8 cellular contexts compared by ENCODE assay signal in genomic region chr20:63553251-63553932, GRCh38. TPM values are rescaled to one million over a fixed set of nuclear protein-coding genes. Genes with fewer than 3 reads are reported as not detected.
DNase-seq lines count a peak whose midpoint lies in the region; ATAC-seq and TF ChIP-seq lines count a peak whose summit lies in the region.

No MANE protein-coding gene starts in this region.

- no peaks in the 10 kb centered on the region for H3K79me2 ChIP-seq in HCT116 (ENCODE audit: insufficient read depth, low read length)

- TF ChIP-seq CTCF in HCT116 (IDR thresholded peaks at IDR 0.05 in 2 of 3, conservative IDR thresholded peaks at IDR 0.05 in 1 of 3; ENCODE audit: borderline replicate concordance in 1 of 3, insufficient read depth in 1 of 3, low read depth in 2 of 3, low read length in 2 of 3) (no peak), coronary artery (IDR thresholded peaks at IDR 0.05) (no peak), liver (IDR thresholded peaks at IDR 0.05; ENCODE audit: low read depth, low read length, missing input control) (no peak)

- CTCF ChIA-PET in HCT116 (lab: Charles Lee): interaction anchor here (0.6 to 2.2 kb wide), 2 partner anchors 16 to 21 kb away, joined by 3 to 8 read pairs; partner anchors contain the start of genes HELZ2 and PTK6
- CTCF ChIA-PET in activated CD4-positive, alpha-beta T cell treated with anti-CD3 and anti-CD28 coated beads for 36 hours (lab: Charles Lee): interaction anchor here (0.6 to 1.3 kb wide), 2 partner anchors 15 to 509 kb away, joined by 3 read pairs; no protein-coding TSS in a partner anchor

- H3K36me3 Mint-ChIP-seq in activated CD4-positive, alpha-beta T cell treated with anti-CD3 and anti-CD28 coated beads for 36 hours (ENCODE audit: low read depth): no peaks in the 10 kb centered on the region

- H3K9me3 ChIP-seq in HCT116 (ENCODE audit: control insufficient read depth in 1 of 2, insufficient read depth in 1 of 2, low read depth in 1 of 2, low read length in 2 of 2): no peaks in the 10 kb centered on the region
- peaks cover 0 to 1% (median 0%) of the 10 kb centered on the region in 4 donors for H3K9me3 ChIP-seq in liver (ENCODE audit: control insufficient read depth in 4 of 4, low read length in 3 of 4)

- no peak overlapping the region for H3K4me3 Mint-ChIP-seq in activated CD4-positive, alpha-beta T cell treated with anti-CD3 and anti-CD28 coated beads for 36 hours

- H3K4me3 ChIP-seq in HCT116 (replicated peaks in 1 of 2; ENCODE audit: low read depth in 1 of 2, low read length in 2 of 2) (peak overlapping the region; percentile 57 to 72), coronary artery (peak overlapping the region; percentile 77), liver (ENCODE audit: low read depth in 1 of 3, low read length in 3 of 3) (peak overlapping the region in 1 of 3 donors; percentile 47)

- peak; percentile 86 for ATAC-seq in HCT116
- ATAC-seq in activated CD4-positive, alpha-beta T cell treated with anti-CD3 and anti-CD28 coated beads for 36 hours: peak; percentile 88

- H3K9ac ChIP-seq in HCT116 (ENCODE audit: low read length) (peak overlapping the region; percentile 73), liver (ENCODE audit: low read depth in 1 of 2, low read length in 2 of 2) (no peak overlapping the region)

- peak overlapping the region; percentile 83 for H3K27ac ChIP-seq in HCT116 (ENCODE audit: low read depth, low read length)
- H3K27ac ChIP-seq in coronary artery: no peak overlapping the region
- H3K27ac ChIP-seq in liver (ENCODE audit: low read depth in 1 of 2, low read length in 2 of 2): no peak overlapping the region

- no peaks in the 10 kb centered on the region for H3K9me3 Mint-ChIP-seq in activated CD4-positive, alpha-beta T cell treated with anti-CD3 and anti-CD28 coated beads for 36 hours (ENCODE audit: low read depth)

- no peaks in the 10 kb centered on the region for H3K9me2 ChIP-seq in HCT116 (ENCODE audit: insufficient read depth)

- no peaks in the 10 kb centered on the region for H3K27me3 Mint-ChIP-seq in activated CD4-positive, alpha-beta T cell treated with anti-CD3 and anti-CD28 coated beads for 36 hours

- POLR2A ChIA-PET in HCT116 (lab: Charles Lee): no interaction called here
- POLR2A ChIA-PET in activated CD4-positive, alpha-beta T cell treated with anti-CD3 and anti-CD28 coated beads for 36 hours (lab: Charles Lee): interaction anchor here (0.7 to 1.1 kb wide), 3 partner anchors 31 to 88 kb away, joined by 5 to 10 read pairs (median 6); no protein-coding TSS in a partner anchor

- H3K4me1 ChIP-seq in HCT116 (ENCODE audit: control insufficient read depth in 1 of 2, insufficient read depth in 2 of 2, low read length in 2 of 2): peaks cover 12 to 21% of the 10 kb centered on the region in 2 experiments
- peaks cover 0 to 2% (median 0%) of the 10 kb centered on the region in 4 donors for H3K4me1 ChIP-seq in liver (ENCODE audit: control insufficient read depth in 4 of 4, insufficient read depth in 4 of 4, low read length in 3 of 4)

- 6% methylated on average over 37 of the region's 37 CpGs for WGBS in liver

- BruUV-seq in HCT116 (replicated peaks; lab: Mats Ljungman, UMichigan): no TSS peak

- no peaks in the 10 kb centered on the region for H3K27me3 ChIP-seq in HCT116 (ENCODE audit: insufficient read depth, low read length)
- H3K27me3 ChIP-seq in liver (ENCODE audit: control insufficient read depth in 4 of 4, insufficient read depth in 4 of 4, low read length in 3 of 4): peaks cover 0 to 2% (median 0%) of the 10 kb centered on the region in 4 donors

- TF ChIP-seq RAD21 in HCT116 (IDR thresholded peaks at IDR 0.05; ENCODE audit: low read depth) (no peak), liver (IDR thresholded peaks at IDR 0.05) (no peak)

- intact Hi-C loops in HCT116 (cut with micrococcal nuclease): no loop called here
- intact Hi-C loops in activated CD4-positive, alpha-beta T cell treated with anti-CD3 and anti-CD28 coated beads for 36 hours (cut with DNase I, micrococcal nuclease): loop anchor here (1.0 to 2.0 kb wide), 12 partner anchors 15 to 427 kb away; partner anchors contain the start of genes ARFGAP1 (in 1 of the 2), DNAJC5 (in 1 of the 2), PPDPF (in 1 of the 2) and PTK6 (in 1 of the 2)

- H3K4me2 ChIP-seq in HCT116 (ENCODE audit: low read length): peak overlapping the region; percentile 100

- H3K27ac Mint-ChIP-seq in activated CD4-positive, alpha-beta T cell treated with anti-CD3 and anti-CD28 coated beads for 36 hours: no peak overlapping the region

- RAD21 ChIA-PET in HCT116 (lab: Charles Lee; ENCODE audit: low non-redundant PET in 1 of 2, low total read pairs in 2 of 2, uncharacterized antibody in 2 of 2, unreplicated experiment in 2 of 2): no interaction called here

- no peak overlapping the region for H2AFZ ChIP-seq in HCT116 (ENCODE audit: low read depth, low read length, poor library complexity, severe bottlenecking)

- DNase-seq in Daoy (ENCODE audit: low read depth): peak; percentile 85
- DNase-seq in HCT116 (ENCODE audit: low read depth, low spot score): peak; percentile 85
- peak; percentile 87 for DNase-seq in NCI-H2171 treated with DMSO at 0.1 percent for 48 hours (lab: John Stamatoyannopoulos, UW)
- DNase-seq in activated CD4-positive, alpha-beta T cell treated with anti-CD3 and anti-CD28 coated beads for 36 hours: peak; percentile 95
- DNase-seq in coronary artery (ENCODE audit: low spot score): peak; percentile 86
- DNase-seq in stimulated activated CD4-positive, alpha-beta T cell treated with anti-CD3 and anti-CD28 coated beads, TNF-alpha, amount 100 ng/mL, for 4 hours (ENCODE audit: low read depth in 3 of 3): peak; percentile 68 to 92 (median 78)
- no peak for DNase-seq in KG1 (lab: John Stamatoyannopoulos, UW)

- H3K36me3 ChIP-seq in HCT116 (ENCODE audit: control insufficient read depth in 1 of 2, insufficient read depth in 2 of 2, low read length in 2 of 2) (no peaks in the 10 kb centered on the region), liver (ENCODE audit: control insufficient read depth in 4 of 4, insufficient read depth in 3 of 4, low read depth in 1 of 4, low read length in 3 of 4) (no peaks in the 10 kb centered on the region)

- H4K20me1 ChIP-seq in HCT116 (ENCODE audit: insufficient read depth): no peaks in the 10 kb centered on the region

- no peak for TF ChIP-seq POLR2A in HCT116 (IDR thresholded peaks at IDR 0.05; ENCODE audit: borderline replicate concordance, extremely low read depth, insufficient read depth, insufficient read length)

- H3K4me1 Mint-ChIP-seq in activated CD4-positive, alpha-beta T cell treated with anti-CD3 and anti-CD28 coated beads for 36 hours: peaks cover 11% of the 10 kb centered on the region

TF ChIP-seq in HCT116, 20 proteins besides CTCF, POLR2A, EP300 and RAD21:
- TF ChIP-seq EGR1 (IDR thresholded peaks at IDR 0.05; ENCODE audit: low read depth) (no peak; the same call in 1 of the 2 replicates), SP1 (IDR thresholded peaks at IDR 0.05; ENCODE audit: low read depth) (peak; percentile 72), ELF1 (IDR thresholded peaks at IDR 0.05; ENCODE audit: borderline replicate concordance, low read depth) (no peak), POLR2AphosphoS5 (IDR thresholded peaks at IDR 0.05; ENCODE audit: low read depth, low read length) (peak; percentile 68; the same call in 1 of the 2 replicates)

TF ChIP-seq in liver, 16 proteins besides CTCF, POLR2A, EP300 and RAD21:
- peak; percentile 20 for TF ChIP-seq SP1 (IDR thresholded peaks at IDR 0.05)
- TF ChIP-seq FOXA2 (IDR thresholded peaks at IDR 0.05): no peak
- no peak for TF ChIP-seq ZBTB33 (IDR thresholded peaks at IDR 0.05)

RNA-seq across cellular contexts. Expression of gene FNDC11, which starts 0.6 kb away (rescaled TPM):
- not detected in 2 replicates for total RNA-seq in Daoy (2014; rRNA removed; shearing (Covaris generic))
- 5.5 TPM for total RNA-seq in HCT116 (2021; ENCODE audit: unreplicated experiment)
- 3.1 TPM in 2 replicates for polyA plus RNA-seq in HCT116 (2012)
- under 1 TPM; 0.18 to 0.27 TPM for total RNA-seq in activated CD4-positive, alpha-beta T cell treated with anti-CD3 and anti-CD28 coated beads for 36 hours
- under 1 TPM in 1 of 2 donors, not detected in 1; under 0.01 TPM for total RNA-seq in liver
- polyA plus RNA-seq in liver: under 1 TPM in 1 of 2 donors, not detected in 1; 0.01 TPM

RNA-seq across cellular contexts. Expression of gene SRMS, which starts 5.8 kb away (rescaled TPM):
- total RNA-seq in Daoy (2014; rRNA removed; shearing (Covaris generic)): not detected in 2 replicates
- total RNA-seq in HCT116 (2021; ENCODE audit: unreplicated experiment): 3.2 TPM
- 1.8 and 2.5 TPM in 2 replicates for polyA plus RNA-seq in HCT116 (2012)
- total RNA-seq in activated CD4-positive, alpha-beta T cell treated with anti-CD3 and anti-CD28 coated beads for 36 hours: not detected
- not detected for total RNA-seq in liver
- not detected for polyA plus RNA-seq in liver

RNA-seq across cellular contexts. Expression of gene PTK6, which starts 16.2 kb away (rescaled TPM):
- total RNA-seq in Daoy (2014; rRNA removed; shearing (Covaris generic)): not detected in 2 replicates
- total RNA-seq in HCT116 (2021; ENCODE audit: unreplicated experiment) (6.7 TPM), liver (1 to 10 TPM in 1 of 2 donors, under 1 TPM in 1; 0.05 to 1.2 TPM)
- polyA plus RNA-seq in HCT116 (2012): 7.2 and 8.0 TPM in 2 replicates
- under 1 TPM; 0.25 to 0.48 TPM for total RNA-seq in activated CD4-positive, alpha-beta T cell treated with anti-CD3 and anti-CD28 coated beads for 36 hours
- under 1 TPM; 0.11 to 0.36 TPM for polyA plus RNA-seq in liver

RNA-seq across cellular contexts. Expression of gene HELZ2, which starts 20.6 kb away (rescaled TPM):
- 19.2 and 19.3 TPM in 2 replicates for total RNA-seq in Daoy (2014; rRNA removed; shearing (Covaris generic))
- total RNA-seq in HCT116 (2021; ENCODE audit: unreplicated experiment) (44.0 TPM), liver (10 to 100 TPM; 21.3 to 26.6 TPM)
- polyA plus RNA-seq in HCT116 (2012): 40.3 and 54.7 TPM in 2 replicates
- 10 to 100 TPM; 16.1 to 18.7 TPM for total RNA-seq in activated CD4-positive, alpha-beta T cell treated with anti-CD3 and anti-CD28 coated beads for 36 hours
- polyA plus RNA-seq in liver: 1 to 10 TPM; 3.7 to 9.6 TPM

RNA-seq across cellular contexts. Expression of gene PPDPF, which starts 32.8 kb away (rescaled TPM):
- total RNA-seq in Daoy (2014; rRNA removed; shearing (Covaris generic)): 30.6 and 39.0 TPM in 2 replicates
- total RNA-seq in HCT116 (2021; ENCODE audit: unreplicated experiment) (346 TPM), liver (10 to 100 TPM; 25.1 to 25.5 TPM)
- 308 and 356 TPM in 2 replicates for polyA plus RNA-seq in HCT116 (2012)
- total RNA-seq in activated CD4-positive, alpha-beta T cell treated with anti-CD3 and anti-CD28 coated beads for 36 hours: 100 to 1,000 TPM; 119 to 133 TPM
- polyA plus RNA-seq in liver: 100 to 1,000 TPM in 1 of 2 donors, 1 to 10 TPM in 1; 8.3 to 196 TPM
